In genomic region chr22:42720263-42721044, GRCh38 we compare ENCODE assay signal across 8 cellular contexts. TPM values are rescaled to one million over a fixed set of nuclear protein-coding genes. Genes with fewer than 3 reads are reported as not detected.
DNase-seq lines count a peak whose midpoint lies in the region; ATAC-seq and TF ChIP-seq lines count a peak whose summit lies in the region.

Gene A4GALT, minus strand, starts transcription at chr22:42720870. Its CDS starts 26,919 bp downstream, at chr22:42693951.

- POLR2A ChIA-PET in BJ (lab: Charles Lee): interaction anchor here (0.7 kb wide), 1 partner anchor 99 kb away, joined by 3 read pairs; no protein-coding TSS in a partner anchor

- H3K4me3 Mint-ChIP-seq in HFFc6: peak within 1 kb of the TSS; percentile 88

- H3K36me3 Mint-ChIP-seq in HFFc6 (ENCODE audit: low read depth): no peaks in the 10 kb centered on the region

- ATAC-seq in HG02763 (IDR thresholded peaks at IDR 0.05; ENCODE audit: unreplicated experiment) (no peak), GM18867 (IDR thresholded peaks at IDR 0.05; ENCODE audit: unreplicated experiment) (no peak)

- peak within 1 kb of the TSS; percentile 74 for H3K4me3 ChIP-seq in BJ (ENCODE audit: low read depth, low read length)
- H3K4me3 ChIP-seq in iPS-20b (ENCODE audit: low read length): peak within 1 kb of the TSS; percentile 79
- H3K4me3 ChIP-seq in spleen: peak within 1 kb of the TSS; percentile 47 to 83 (median 60)

- H3K9me3 ChIP-seq in iPS-20b (ENCODE audit: insufficient read depth, low read depth, low read length) (no peaks in the 10 kb centered on the region), spleen (no peaks in the 10 kb centered on the region)

- peak within 1 kb of the TSS; percentile 41 for H3K9ac ChIP-seq in iPS-20b (ENCODE audit: low read depth, low read length)

- WGBS in spleen, 5 donors: 0 to 2% (median 1%) methylated on average over 31 to 104 of the region's 104 CpGs

- no peak for DNase-seq in BJ (ENCODE audit: low read depth)
- no peak for DNase-seq in HFFc6
- DNase-seq in astrocyte of the hippocampus (ENCODE audit: low read depth, low spot score): peak; percentile 35
- DNase-seq in spleen: peak; percentile 83
- DNase-seq in cerebellum (ENCODE audit: low spot score): no peak

- no peaks in the 10 kb centered on the region for H3K9me3 Mint-ChIP-seq in HFFc6

- H3K36me3 ChIP-seq in BJ (ENCODE audit: control insufficient read depth, insufficient read depth, low read length): no peaks in the 10 kb centered on the region
- H3K36me3 ChIP-seq in iPS-20b (ENCODE audit: insufficient read depth, low read depth, low read length): no peaks in the 10 kb centered on the region
- no peaks in the 10 kb centered on the region for H3K36me3 ChIP-seq in spleen

- intact Hi-C loops in spleen (cut with DNase I; ENCODE audit: low total_unique reads): no loop called here

- H3K27ac ChIP-seq in iPS-20b (ENCODE audit: low read length) (no peak within 1 kb of the TSS), spleen (peak within 1 kb of the TSS; percentile 63 to 91 (median 86))

- H3K27ac Mint-ChIP-seq in HFFc6: no peak within 1 kb of the TSS

- CTCF ChIA-PET in BJ (lab: Yijun Ruan, JAX): interaction anchor here (0.7 to 1.8 kb wide), 5 partner anchors 54 to 99 kb away, joined by 3 to 10 read pairs (median 5); no protein-coding TSS in a partner anchor

- H3K27me3 Mint-ChIP-seq in HFFc6 (ENCODE audit: insufficient read depth): peaks cover 9% of the 10 kb centered on the region

- H3K4me1 ChIP-seq in iPS-20b (ENCODE audit: insufficient read depth, low read length) (peaks cover 8% of the 10 kb centered on the region), spleen (peaks cover 17 to 60% (median 50%) of the 10 kb centered on the region in 6 donors)

- no peak for TF ChIP-seq POLR2A in spleen (IDR thresholded peaks at IDR 0.05)

- TF ChIP-seq CTCF in BJ (IDR thresholded peaks at IDR 0.05; ENCODE audit: insufficient read depth, low read depth, low read length): no peak
- peak; percentile 22; the same call in 1 of the 2 replicates for TF ChIP-seq CTCF in HFFc6 (IDR thresholded peaks at IDR 0.05)
- TF ChIP-seq CTCF in spleen (IDR thresholded peaks at IDR 0.05 in 8 of 11, conservative IDR thresholded peaks at IDR 0.05 in 3 of 11): peak in 1 of 11 experiments; percentile 4

- peaks cover 44% of the 10 kb centered on the region for H3K4me1 Mint-ChIP-seq in HFFc6 (ENCODE audit: low read depth)

- H3K27me3 ChIP-seq in BJ (ENCODE audit: control insufficient read depth, insufficient read depth, low read length) (no peaks in the 10 kb centered on the region), iPS-20b (ENCODE audit: insufficient read depth, low read length) (peaks cover 52% of the 10 kb centered on the region), spleen (replicated peaks in 1 of 7) (peaks cover 0 to 73% (median 20%) of the 10 kb centered on the region in 7 donors)

RNA-seq across cellular contexts. Expression of gene A4GALT, which starts in this region (rescaled TPM):
- polyA plus RNA-seq in BJ (2011; rRNA removed) (3.1 and 6.7 TPM in 2 replicates), spleen (10 to 100 TPM in 1 of 3 donors, 1 to 10 TPM in 2; 7.3 to 22.1 (median 9.0) TPM)
- polyA minus RNA-seq in BJ (2011; rRNA and poly(A)+ RNA removed): 2.4 and 4.1 TPM in 2 replicates
- total RNA-seq in HFFc6 (2021; fragmentation: NEBNext Ultra II Directional; extraction: Animal tissue kit (Norgen Biotek cat#: 25700)): 10 to 100 TPM; 12.2 to 14.3 (median 13.1) TPM
- total RNA-seq in spleen (10 to 100 TPM; 13.3 to 45.2 (median 23.1) TPM), cerebellum (3.5 TPM)

Comparison
In these comparisons a context has a peak if more than half of its experiments do, and no peak if none do; other contexts are left out.
1. DNase-seq: peak in astrocyte of the hippocampus (single experiment) and spleen (single experiment); none in BJ (single experiment), HFFc6 (single experiment) and cerebellum (single experiment).
2. Peak in every context shown above with its lines, with median percentiles within 50 percentile points of each other: H3K4me3 ChIP-seq.